Comparison of ENCODE assay signal across 17 cellular contexts in the genomic region with DNA sequence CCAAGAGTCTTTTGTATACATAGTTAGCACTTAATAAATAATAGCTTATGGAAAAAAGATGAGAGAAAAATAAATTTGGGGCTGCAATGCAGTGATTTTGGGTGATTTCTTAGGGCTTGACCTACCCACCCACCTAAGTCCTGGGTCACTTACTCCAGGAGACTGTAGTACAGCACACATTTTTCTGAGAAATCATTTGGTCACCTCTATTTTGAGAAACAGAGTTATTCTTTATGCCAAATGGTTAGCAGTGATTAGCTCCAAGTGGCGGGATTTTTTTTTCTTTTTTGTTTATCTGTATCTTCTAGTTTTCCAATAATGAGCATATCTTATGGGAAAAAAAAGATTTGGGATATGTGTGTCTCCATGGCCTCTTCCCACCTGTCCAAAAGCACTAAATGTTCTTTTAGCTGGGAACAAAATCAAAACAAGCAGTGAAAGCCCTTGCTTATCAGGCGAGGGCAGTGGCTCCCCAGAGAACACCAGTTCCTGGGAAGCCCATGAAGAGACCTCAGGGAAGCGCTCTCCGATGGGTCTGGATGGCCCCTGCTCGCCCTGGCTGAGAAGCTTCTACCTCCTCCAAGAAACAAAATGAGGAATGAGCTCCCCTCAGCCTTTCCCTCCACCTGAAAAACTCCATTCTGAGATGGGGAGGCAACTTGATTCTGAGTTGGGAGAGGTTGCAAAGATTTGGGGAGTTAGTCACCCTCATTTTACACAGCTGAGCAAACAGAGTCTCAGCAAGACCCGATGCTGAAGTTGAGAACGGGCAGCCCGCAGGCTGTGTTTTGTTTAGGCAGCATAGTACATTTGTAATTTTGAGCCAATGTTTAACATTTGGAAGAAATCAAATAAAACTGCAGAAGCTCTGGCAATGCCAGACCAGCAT.
A peak's percentile ranks its signal among the peaks of the same experiment; 100 is the strongest.
DNase-seq lines count a peak whose midpoint lies in the region; ATAC-seq and TF ChIP-seq lines count a peak whose summit lies in the region.
"Had no signal": no experiment of that assay in that cellular context is flagged by ENCODE, and none has a peak within 500 bp of the region (broad histone marks: within the 10 kb centered on the region; RNA-seq: fewer than 3 reads in every experiment).

No MANE protein-coding gene starts in this region.

- peaks cover 18 to 39% of the 10 kb centered on the region in 2 donors for H3K36me3 Mint-ChIP-seq in activated T-cell treated with anti-CD3 and anti-CD28 coated beads, Interleukin-2, amount 50 U/mL, for 72 hours (ENCODE audit: insufficient read depth in 2 of 2)
- H3K36me3 Mint-ChIP-seq in activated T-helper 17 cell treated with anti-CD3 and anti-CD28 coated beads, Interleukin-2, amount 50 U/mL, for 72 hours (ENCODE audit: low read depth): peaks cover 100% of the 10 kb centered on the region
- peaks cover 28% of the 10 kb centered on the region for H3K36me3 Mint-ChIP-seq in progenitor cell of endocrine pancreas (ENCODE audit: insufficient read depth)

- intact Hi-C loops in posterior cingulate gyrus (cut with DNase I): no loop called here

- H3K4me1 Mint-ChIP-seq in activated T-cell treated with anti-CD3 and anti-CD28 coated beads, Interleukin-2, amount 50 U/mL, for 72 hours (ENCODE audit: low read depth): peaks cover 19% of the 10 kb centered on the region
- peaks cover 12% of the 10 kb centered on the region for H3K4me1 Mint-ChIP-seq in activated T-helper 17 cell treated with anti-CD3 and anti-CD28 coated beads, Interleukin-2, amount 50 U/mL, for 72 hours
- H3K4me1 Mint-ChIP-seq in progenitor cell of endocrine pancreas (ENCODE audit: low read depth): no peaks in the 10 kb centered on the region

- TF ChIP-seq CTCF in progenitor cell of endocrine pancreas (IDR thresholded peaks at IDR 0.05; ENCODE audit: unreplicated experiment): no peak

- peak overlapping the region; percentile 33 for H3K27ac Mint-ChIP-seq in activated T-cell treated with anti-CD3 and anti-CD28 coated beads, Interleukin-2, amount 50 U/mL, for 72 hours
- peak overlapping the region; percentile 28 for H3K27ac Mint-ChIP-seq in activated T-helper 17 cell treated with anti-CD3 and anti-CD28 coated beads, Interleukin-2, amount 50 U/mL, for 72 hours
- no peak overlapping the region for H3K27ac Mint-ChIP-seq in progenitor cell of endocrine pancreas
- H3K27ac Mint-ChIP-seq: T-helper 2 cell treated with Interferon-gamma antibody and Interleukin-4, amounts not matched to agents 5 μg/mL and 100 μg/mL, for 36 hours had no signal

- no peak for ATAC-seq in activated T-cell treated with anti-CD3 and anti-CD28 coated beads, Interleukin-2, amount 50 U/mL, for 72 hours (replicated peaks in 1 of 2)
- ATAC-seq in activated T-helper 17 cell treated with anti-CD3 and anti-CD28 coated beads, Interleukin-2, amount 50 U/mL, for 72 hours (replicated peaks): no peak
- ATAC-seq in left lobe of liver: peak; percentile 59

- no peaks in the 10 kb centered on the region for H3K9me3 Mint-ChIP-seq in activated T-cell treated with anti-CD3 and anti-CD28 coated beads, Interleukin-2, amount 50 U/mL, for 72 hours
- no peaks in the 10 kb centered on the region for H3K9me3 Mint-ChIP-seq in activated T-helper 17 cell treated with anti-CD3 and anti-CD28 coated beads, Interleukin-2, amount 50 U/mL, for 72 hours
- H3K9me3 Mint-ChIP-seq in progenitor cell of endocrine pancreas (ENCODE audit: low read depth): no peaks in the 10 kb centered on the region
- H3K9me3 Mint-ChIP-seq: activated CD4-positive, alpha-beta T cell treated with anti-CD3 and anti-CD28 coated beads, Interleukin-2, amount 10 ng/mL, durations not matched to agents 24 days and 14 days; stimulated activated naive CD8-positive, alpha-beta T cell treated with anti-CD3 and anti-CD28 coated beads, Interleukin-15, Interleukin-2, amounts not matched to agents 100 ng/mL and 50 ng/mL, for 24 hours; T-helper 2 cell treated with Interferon-gamma antibody and Interleukin-4, amounts not matched to agents 5 μg/mL and 100 μg/mL, for 36 hours had no signal

- H3K27me3 Mint-ChIP-seq in activated T-cell treated with anti-CD3 and anti-CD28 coated beads, Interleukin-2, amount 50 U/mL, for 72 hours (ENCODE audit: low read depth): no peaks in the 10 kb centered on the region
- H3K27me3 Mint-ChIP-seq in activated T-helper 17 cell treated with anti-CD3 and anti-CD28 coated beads, Interleukin-2, amount 50 U/mL, for 72 hours: no peaks in the 10 kb centered on the region
- H3K27me3 Mint-ChIP-seq in progenitor cell of endocrine pancreas: no peaks in the 10 kb centered on the region
- H3K27me3 Mint-ChIP-seq: activated CD4-positive, alpha-beta T cell treated with anti-CD3 and anti-CD28 coated beads, Interleukin-2, amount 10 ng/mL, durations not matched to agents 24 days and 14 days; stimulated activated naive CD8-positive, alpha-beta T cell treated with anti-CD3 and anti-CD28 coated beads, Interleukin-15, Interleukin-2, amounts not matched to agents 100 ng/mL and 50 ng/mL, for 24 hours had no signal

- DNase-seq in activated T-cell treated with anti-CD3 and anti-CD28 coated beads, Interleukin-2, amount 50 U/mL, for 72 hours: no peak
- no peak for DNase-seq in activated T-cell treated with anti-CD3 and anti-CD28 coated beads, Interleukin-2, amount 50 U/mL, for 1 hour
- DNase-seq in left lobe of liver (ENCODE audit: low spot score) (no peak), stromal cell of bone marrow (ENCODE audit: low read depth) (peak; percentile 26), posterior cingulate gyrus (no peak), progenitor cell of endocrine pancreas (ENCODE audit: low spot score, unreplicated experiment) (no peak), NCI-H526 treated with DMSO at 0.1 percent for 48 hours (lab: John Stamatoyannopoulos, UW) (no peak)
- DNase-seq: activated CD4-positive, alpha-beta T cell treated with anti-CD3 and anti-CD28 coated beads, Interleukin-2, amount 10 ng/mL, durations not matched to agents 24 days and 14 days; effector CD8-positive, alpha-beta T cell; GOT3; KG1; NCI-H187 treated with DMSO at 0.1 percent for 48 hours; NCI-H526; retina had no signal

- no peak overlapping the region for H3K4me3 Mint-ChIP-seq in activated T-cell treated with anti-CD3 and anti-CD28 coated beads, Interleukin-2, amount 50 U/mL, for 72 hours
- no peak overlapping the region for H3K4me3 Mint-ChIP-seq in activated T-helper 17 cell treated with anti-CD3 and anti-CD28 coated beads, Interleukin-2, amount 50 U/mL, for 72 hours
- no peak overlapping the region for H3K4me3 Mint-ChIP-seq in progenitor cell of endocrine pancreas (ENCODE audit: low read depth)
- H3K4me3 Mint-ChIP-seq: activated CD4-positive, alpha-beta T cell treated with anti-CD3 and anti-CD28 coated beads, Interleukin-2, amount 10 ng/mL, durations not matched to agents 24 days and 14 days; stimulated activated naive CD8-positive, alpha-beta T cell treated with anti-CD3 and anti-CD28 coated beads, Interleukin-15, Interleukin-2, amounts not matched to agents 100 ng/mL and 50 ng/mL, for 24 hours; T-helper 2 cell treated with Interferon-gamma antibody and Interleukin-4, amounts not matched to agents 5 μg/mL and 100 μg/mL, for 36 hours had no signal
